18 cellular contexts compared by ENCODE assay signal in the genomic region with DNA sequence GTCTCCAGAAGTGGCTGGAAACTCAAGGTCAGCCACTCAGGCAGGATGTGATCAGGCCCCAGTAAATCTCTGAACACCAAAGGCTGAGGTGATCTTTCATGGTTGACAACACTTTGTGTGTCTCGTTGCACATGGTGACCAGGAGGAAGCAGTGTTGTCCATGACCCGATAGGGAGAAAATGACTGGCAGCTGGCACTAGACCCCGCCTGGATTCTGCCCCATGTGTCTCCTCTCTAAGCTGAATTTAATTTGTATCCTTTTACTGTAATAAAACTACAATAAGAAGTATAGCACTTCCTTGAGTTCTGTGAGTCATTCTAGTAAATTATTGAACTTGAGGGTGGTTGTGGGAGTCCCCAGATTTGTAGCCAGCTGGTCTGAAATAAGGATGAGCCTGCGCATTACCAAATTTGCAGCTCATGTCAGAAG. TPM values are rescaled to one million over a fixed set of nuclear protein-coding genes. Genes with fewer than 3 reads are reported as not detected.
DNase-seq lines count a peak whose midpoint lies in the region; ATAC-seq lines count a peak whose summit lies in the region.
"Had no signal": no experiment of that assay in that cellular context is flagged by ENCODE, and none has a peak within 500 bp of the region (broad histone marks: within the 10 kb centered on the region; RNA-seq: fewer than 3 reads in every experiment).

No MANE protein-coding gene starts in this region.

- in situ Hi-C loops in ACHN (cut with HindIII; ENCODE audit: low pct_ligation_motif_present, low pct_unique_long_range_greater_than_20kb, low sequenced_read_pairs), result no loop called here

- ATAC-seq in GM19395 (IDR thresholded peaks at IDR 0.05; ENCODE audit: unreplicated experiment) (peak; percentile 67), HG02938 (IDR thresholded peaks at IDR 0.05; ENCODE audit: unreplicated experiment) (peak; percentile 79)
- ATAC-seq: heart right ventricle, T-helper 17 cell had no signal

- DNase-seq in ACHN (peak; percentile 56), HT-29 (ENCODE audit: low spot score) (peak; percentile 14), NCI-H1092 (lab: John Stamatoyannopoulos, UW) (no peak), NCI-H1417 treated with DMSO at 0.1 percent for 48 hours (lab: John Stamatoyannopoulos, UW) (no peak), NCI-H1048 (lab: John Stamatoyannopoulos, UW) (no peak)
- no peak for DNase-seq in stimulated activated CD4-positive, alpha-beta T cell treated with anti-CD3 and anti-CD28 coated beads, Interleukin-2, amount 100 ng/mL, for 24 hours
- DNase-seq: activated CD4-positive, alpha-beta T cell treated with anti-CD3 and anti-CD28 coated beads for 4 hours; activated T-cell treated with anti-CD3 and anti-CD28 coated beads, Interleukin-2, amount 50 U/mL, for 48 hours; CD4-positive, alpha-beta memory T cell; heart right ventricle; NCI-H1930; NCI-H748 treated with DMSO at 0.1 percent for 48 hours; posterior cingulate gyrus; spleen; T-helper 17 cell had no signal

RNA-seq across cellular contexts. Expression of a gene that starts 55.7 kb away (rescaled TPM):
- total RNA-seq in HT-29 (2014; rRNA removed; shearing (Covaris generic)), result not detected in 2 replicates
- total RNA-seq: CD4-positive, alpha-beta memory T cell; heart right ventricle; spleen; subcutaneous adipose tissue; T-helper 17 cell had no signal

Comparison
In these comparisons a context has a peak if more than half of its experiments do, and no peak if none do; other contexts are left out.
1. DNase-seq: peak in ACHN (single experiment) and HT-29 (single experiment); none in stimulated activated CD4-positive, alpha-beta T cell treated with anti-CD3 and anti-CD28 coated beads, Interleukin-2, amount 100 ng/mL, for 24 hours (0 of 2), NCI-H1092 (single experiment), NCI-H1417 treated with DMSO at 0.1 percent for 48 hours (single experiment) and NCI-H1048 (single experiment).